ENCODE assay signal across 13 cellular contexts in genomic region chr4:80307183-80307735, GRCh38. TPM values are rescaled to one million over a fixed set of nuclear protein-coding genes. Genes with fewer than 3 reads are reported as not detected.
DNase-seq lines count a peak whose midpoint lies in the region; ATAC-seq and TF ChIP-seq lines count a peak whose summit lies in the region.
"Had no signal": no experiment of that assay in that cellular context is flagged by ENCODE, and none has a peak within 500 bp of the region (broad histone marks: within the 10 kb centered on the region; RNA-seq: fewer than 3 reads in every experiment).

No MANE protein-coding gene starts in this region.

- TF ChIP-seq CTCF in transverse colon (IDR thresholded peaks at IDR 0.05) (no peak), CD14-positive monocyte (IDR thresholded peaks at IDR 0.05) (no peak), spleen (IDR thresholded peaks at IDR 0.05 in 8 of 11, conservative IDR thresholded peaks at IDR 0.05 in 3 of 11) (no peak), osteocyte (IDR thresholded peaks at IDR 0.05) (no peak)

- H3K36me3 Mint-ChIP-seq in CD14-positive monocyte (no peaks in the 10 kb centered on the region), osteocyte (ENCODE audit: unreplicated experiment) (no peaks in the 10 kb centered on the region)

- H3K4me3 ChIP-seq in transverse colon (no peak overlapping the region), spleen (no peak overlapping the region)
- H3K4me3 ChIP-seq: PC-9 had no signal

- H3K4me3 Mint-ChIP-seq in CD14-positive monocyte: no peak overlapping the region
- no peak overlapping the region for H3K4me3 Mint-ChIP-seq in osteocyte (ENCODE audit: unreplicated experiment)

- H3K27ac Mint-ChIP-seq in CD14-positive monocyte (no peak overlapping the region), osteocyte (ENCODE audit: unreplicated experiment) (no peak overlapping the region)

- intact Hi-C loops in transverse colon (cut with DNase I; ENCODE audit: low total_unique reads) (no loop called here), CD14-positive monocyte (cut with micrococcal nuclease) (no loop called here), spleen (cut with DNase I; ENCODE audit: low total_unique reads) (no loop called here)

- no peak for TF ChIP-seq POLR2A in transverse colon (IDR thresholded peaks at IDR 0.05)
- no peak for TF ChIP-seq POLR2A in spleen (IDR thresholded peaks at IDR 0.05)

- no peak for TF ChIP-seq EP300 in transverse colon (IDR thresholded peaks at IDR 0.05; ENCODE audit: low read depth)

- 27 to 60% methylated on average over 1 of the region's 1 CpG for WGBS in transverse colon (ENCODE audit: low coverage in 1 of 2), 2 donors
- WGBS in spleen, 5 donors: 46 to 77% (median 59%) methylated on average over 1 of the region's 1 CpG

- peaks cover 6% of the 10 kb centered on the region for H3K4me1 Mint-ChIP-seq in CD14-positive monocyte
- peaks cover 19% of the 10 kb centered on the region for H3K4me1 Mint-ChIP-seq in osteocyte (ENCODE audit: unreplicated experiment)

- H3K36me3 ChIP-seq in transverse colon (no peaks in the 10 kb centered on the region), spleen (no peaks in the 10 kb centered on the region)

- H3K27ac ChIP-seq in transverse colon (peak overlapping the region in 3 of 4 donors; percentile 11 to 30 (median 14)), spleen (no peak overlapping the region)
- H3K27ac ChIP-seq: HL-60, PC-9 had no signal

- ATAC-seq in esophagus mucosa: peak; percentile 69

- H3K27me3 Mint-ChIP-seq in CD14-positive monocyte (ENCODE audit: low read depth in 3 of 3) (peaks cover 3 to 25% (median 11%) of the 10 kb centered on the region in 3 donors), osteocyte (ENCODE audit: unreplicated experiment) (no peaks in the 10 kb centered on the region)

- H3K9me3 Mint-ChIP-seq in CD14-positive monocyte (peaks cover 0 to 7% (median 2%) of the 10 kb centered on the region in 7 donors), osteocyte (ENCODE audit: unreplicated experiment) (no peaks in the 10 kb centered on the region)

- H3K27me3 ChIP-seq in transverse colon (peaks cover 11% of the 10 kb centered on the region), spleen (replicated peaks in 1 of 7) (peaks cover 0 to 44% (median 0%) of the 10 kb centered on the region in 7 donors)

- in situ Hi-C loops in transverse colon (cut with MboI; ENCODE audit: low pct_ligation_motif_present in 1 of 4, low pct_unique_long_range_greater_than_20kb in 1 of 4, low sequenced_read_pairs in 3 of 4): no loop called here

- no peaks in the 10 kb centered on the region for H3K9me3 ChIP-seq in transverse colon
- peaks cover 0 to 4% (median 0%) of the 10 kb centered on the region in 8 donors for H3K9me3 ChIP-seq in spleen

- no peaks in the 10 kb centered on the region for H3K4me1 ChIP-seq in transverse colon
- H3K4me1 ChIP-seq in spleen: no peaks in the 10 kb centered on the region

- DNase-seq in SHP77 treated with DMSO at 0.1 percent for 48 hours (lab: John Stamatoyannopoulos, UW) (peak; percentile 14), SHP77 (lab: John Stamatoyannopoulos, UW) (no peak), NCI-H345 treated with DMSO at 0.1 percent for 48 hours (lab: John Stamatoyannopoulos, UW; ENCODE audit: unreplicated experiment) (peak; percentile 57), transverse colon (no peak), CD14-positive monocyte (ENCODE audit: low spot score) (no peak), spleen (no peak), osteocyte (ENCODE audit: extremely low spot score, unreplicated experiment) (no peak)
- DNase-seq: stimulated activated CD4-positive, alpha-beta T cell treated with anti-CD3 and anti-CD28 coated beads, Interleukin-2, amount 100 ng/mL, for 48 hours had no signal

RNA-seq across cellular contexts. Expression of gene CFAP299, which starts 28.3 kb away (rescaled TPM):
- not detected for total RNA-seq in esophagus mucosa
- not detected for total RNA-seq in transverse colon
- not detected for polyA plus RNA-seq in CD14-positive monocyte
- total RNA-seq in spleen: not detected
- under 1 TPM in 1 of 3 donors, not detected in 2; 0.11 TPM for polyA plus RNA-seq in spleen
- not detected in 2 replicates for total RNA-seq in osteocyte
- total RNA-seq: glomerular endothelial cell, PC-9, ureter had no signal

RNA-seq across cellular contexts. Expression of gene FGF5, which starts 40.8 kb away (rescaled TPM):
- total RNA-seq in esophagus mucosa (not detected), transverse colon (1 to 10 TPM in 1 of 4 donors, under 1 TPM in 2, not detected in 1; 0.14 to 4.1 (median 0.16) TPM), spleen (under 1 TPM in 1 of 7 donors, not detected in 6; 0.06 TPM), osteocyte (7.0 and 8.2 TPM in 2 replicates)
- polyA plus RNA-seq in CD14-positive monocyte (not detected), spleen (not detected)
- total RNA-seq: PC-9, ureter had no signal

Comparison
In these comparisons a context has a peak if more than half of its experiments do, and no peak if none do; other contexts are left out.
1. DNase-seq: peak in SHP77 treated with DMSO at 0.1 percent for 48 hours (single experiment) and NCI-H345 treated with DMSO at 0.1 percent for 48 hours (single experiment); none in SHP77 (0 of 2), transverse colon (single experiment), CD14-positive monocyte (single experiment), spleen (single experiment) and osteocyte (single experiment).
2. H3K27ac ChIP-seq: peak in transverse colon (3 of 4); none in spleen (0 of 8).